29 cellular contexts compared by ENCODE assay signal in the genomic region with DNA sequence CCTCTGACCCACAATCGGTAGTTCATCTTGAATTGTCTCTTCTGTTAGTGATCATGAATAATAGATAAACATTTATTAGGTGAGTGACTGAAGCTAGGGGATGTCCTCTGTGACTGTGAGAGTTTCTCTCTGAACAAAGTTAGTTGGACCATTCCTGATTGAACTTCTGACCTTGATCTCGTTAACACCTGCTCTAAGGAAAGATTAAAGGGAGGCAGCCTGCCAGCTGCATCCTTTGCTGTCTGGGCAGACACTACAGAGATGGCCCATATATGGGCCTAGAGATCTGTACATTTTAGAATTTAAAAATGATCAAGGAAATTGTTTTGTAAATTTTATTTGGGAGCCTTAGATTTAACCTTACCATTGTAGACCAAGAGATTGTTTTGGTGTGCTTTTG. TPM values are rescaled to one million over a fixed set of nuclear protein-coding genes. Genes with fewer than 3 reads are reported as not detected.
DNase-seq lines count a peak whose midpoint lies in the region; ATAC-seq, FAIRE-seq and TF ChIP-seq lines count a peak whose summit lies in the region.
"Had no signal": no experiment of that assay in that cellular context is flagged by ENCODE, and none has a peak within 500 bp of the region (broad histone marks: within the 10 kb centered on the region; RNA-seq: fewer than 3 reads in every experiment).

No MANE protein-coding gene starts in this region.

- H3K9ac ChIP-seq in MM.1S (ENCODE audit: low read length), result no peak overlapping the region

- H3K27ac ChIP-seq in cardiac muscle cell, result peak overlapping the region; percentile 73
- H3K27ac ChIP-seq in MM.1S (ENCODE audit: low read length), result no peak overlapping the region
- peak overlapping the region in 3 of 4 donors; percentile 29 to 47 (median 33) for H3K27ac ChIP-seq in gastroesophageal sphincter
- H3K27ac ChIP-seq: SJCRH30, thoracic aorta, vagina had no signal

- no peak overlapping the region for H3K4me2 ChIP-seq in MM.1S (ENCODE audit: low read depth, low read length)
- H3K4me2 ChIP-seq: GM23338 had no signal

- no peak for TF ChIP-seq EP300 in gastroesophageal sphincter (IDR thresholded peaks at IDR 0.05)

- no peak for TF ChIP-seq POLR2A in gastroesophageal sphincter (IDR thresholded peaks at IDR 0.05)

- intact Hi-C loops in cardiac septum (cut with DNase I), result no loop called here

- H3K27me3 ChIP-seq in cardiac muscle cell (no peaks in the 10 kb centered on the region), MM.1S (replicated peaks; ENCODE audit: insufficient read depth, low read length) (no peaks in the 10 kb centered on the region), gastroesophageal sphincter (no peaks in the 10 kb centered on the region), H7 (ENCODE audit: control insufficient read depth, insufficient read depth, low read length) (no peaks in the 10 kb centered on the region)
- H3K27me3 ChIP-seq: BE2C, SJCRH30, vagina had no signal

- H3K4me1 ChIP-seq in cardiac muscle cell (ENCODE audit: low read depth) (peaks cover 39% of the 10 kb centered on the region), MM.1S (ENCODE audit: low read length) (no peaks in the 10 kb centered on the region), gastroesophageal sphincter (peaks cover 12 to 71% (median 36%) of the 10 kb centered on the region in 3 donors)

- no peak for ATAC-seq in gastroesophageal sphincter
- ATAC-seq: effector memory CD8-positive, alpha-beta T cell; GM23338; K562; right cardiac atrium had no signal

- H3K9me3 ChIP-seq in cardiac muscle cell (ENCODE audit: low read depth) (no peaks in the 10 kb centered on the region), MM.1S (replicated peaks; ENCODE audit: insufficient read depth, low read length) (no peaks in the 10 kb centered on the region), gastroesophageal sphincter (no peaks in the 10 kb centered on the region)
- H3K9me3 ChIP-seq: BE2C, SJCRH30, thoracic aorta, vagina had no signal

- H2AFZ ChIP-seq in MM.1S (ENCODE audit: low read length), result no peak overlapping the region
- H2AFZ ChIP-seq: GM23338 had no signal

- no peaks in the 10 kb centered on the region for H4K20me1 ChIP-seq in MM.1S (ENCODE audit: insufficient read depth, low read length)

- peak in 1 of 2 donors; percentile 23 for DNase-seq in cardiac muscle cell (ENCODE audit: low read depth in 1 of 2, low spot score in 1 of 2)
- DNase-seq in cardiac septum (ENCODE audit: low spot score), result no peak
- peak; percentile 19 for DNase-seq in MM.1S
- no peak for DNase-seq in NCI-H774 (lab: John Stamatoyannopoulos, UW)
- DNase-seq in RCC 7860 (ENCODE audit: low spot score), result no peak
- DNase-seq in H7, result no peak
- DNase-seq: activated CD4-positive, alpha-beta T cell treated with anti-CD3 and anti-CD28 coated beads, Interleukin-2, amount 10 ng/mL, durations not matched to agents 7 days and 5 days; activated T-cell treated with anti-CD3 and anti-CD28 coated beads, Interleukin-2, amount 50 U/mL, for 48 hours; BE2C; central memory CD4-positive, alpha-beta T cell; cortex of kidney; DMS79 treated with DMSO at 0.1 percent for 48 hours; effector memory CD8-positive, alpha-beta T cell; immature natural killer cell; NCI-H1092 treated with DMSO at 0.1 percent for 48 hours; NCI-H187 treated with DMSO at 0.1 percent for 48 hours; NCI-H526 treated with DMSO at 0.1 percent for 48 hours; right cardiac atrium; stimulated activated CD4-positive, alpha-beta T cell treated with anti-CD3 and anti-CD28 coated beads, Interleukin-1b, Interleukin-23, amount 100 ng/mL, for 48 hours had no signal

- no peaks in the 10 kb centered on the region for H3K9me2 ChIP-seq in MM.1S (replicated peaks; ENCODE audit: insufficient read depth, low read length)

- H3K36me3 ChIP-seq in cardiac muscle cell (no peaks in the 10 kb centered on the region), MM.1S (replicated peaks; ENCODE audit: insufficient read depth, low read length) (no peaks in the 10 kb centered on the region; the same call in 1 of the 2 replicates), gastroesophageal sphincter (peaks cover 0 to 14% of the 10 kb centered on the region in 2 donors), H7 (replicated peaks; ENCODE audit: control insufficient read depth, insufficient read depth, low read length) (no peaks in the 10 kb centered on the region; the same call in 1 of the 2 replicates)

- peaks cover 79% of the 10 kb centered on the region for H3K79me2 ChIP-seq in MM.1S (ENCODE audit: low read length)

- no peak overlapping the region for H3K4me3 ChIP-seq in cardiac muscle cell
- H3K4me3 ChIP-seq in MM.1S (ENCODE audit: low read length), result no peak overlapping the region
- H3K4me3 ChIP-seq in gastroesophageal sphincter, result no peak overlapping the region
- H3K4me3 ChIP-seq in H7 (ENCODE audit: insufficient read depth, low read depth, low read length), result no peak overlapping the region
- H3K4me3 ChIP-seq: GM23338, K562, SJCRH30, thoracic aorta, vagina had no signal

- whole genome bisulfite sequencing in gastroesophageal sphincter (ENCODE audit: low coverage in 1 of 2), 2 donors, result 31 to 44% methylated on average over 2 of the region's 2 CpGs

- no peak for FAIRE-seq in RCC 7860 (lab: Jason Lieb, UNC)
- FAIRE-seq: HTR-8/SVneo, K562 had no signal

- TF ChIP-seq CTCF in cardiac muscle cell (IDR thresholded peaks at IDR 0.05; ENCODE audit: low read depth, low read length) (no peak), MM.1S (IDR thresholded peaks at IDR 0.05; ENCODE audit: low read length) (no peak), gastroesophageal sphincter (IDR thresholded peaks at IDR 0.05) (no peak)

- H3F3A ChIP-seq in MM.1S (ENCODE audit: insufficient read depth, low read length), result no peaks in the 10 kb centered on the region

RNA-seq across cellular contexts. Expression of gene MAPK14, which starts 27.4 kb away (rescaled TPM):
- total RNA-seq in cardiac muscle cell, result 62.2 and 96.2 TPM in 2 replicates
- 41.6 and 61.6 TPM in 2 replicates for polyA plus RNA-seq in cardiac muscle cell
- 25.6 TPM for total RNA-seq in cardiac septum
- 10 to 100 TPM; 58.7 to 77.5 (median 69.9) TPM for total RNA-seq in gastroesophageal sphincter
- total RNA-seq in H7 (2014; rRNA removed; shearing (Covaris generic)), result 34.2 and 35.8 TPM in 2 replicates

RNA-seq across cellular contexts. Expression of gene SLC26A8, which starts 30.5 kb away (rescaled TPM):
- total RNA-seq in cardiac muscle cell (not detected in 2 replicates), cardiac septum (0.13 TPM), gastroesophageal sphincter (not detected)
- 0.37 TPM in 1 of 2 replicates, not detected in the other for polyA plus RNA-seq in cardiac muscle cell
- 0.03 TPM in 1 of 2 replicates, not detected in the other for total RNA-seq in H7 (2014; rRNA removed; shearing (Covaris generic))
- total RNA-seq: activated CD4-positive, alpha-beta T cell treated with anti-CD3 and anti-CD28 coated beads, Interleukin-2, amount 10 ng/mL, durations not matched to agents 7 days and 5 days; epithelial cell of proximal tubule; K562; M059J; RPMI7951; SJCRH30; vagina had no signal
- polyA plus RNA-seq: immature natural killer cell, K562, right cardiac atrium had no signal
